ENCODE assay signal across 8 cellular contexts in the genomic region with DNA sequence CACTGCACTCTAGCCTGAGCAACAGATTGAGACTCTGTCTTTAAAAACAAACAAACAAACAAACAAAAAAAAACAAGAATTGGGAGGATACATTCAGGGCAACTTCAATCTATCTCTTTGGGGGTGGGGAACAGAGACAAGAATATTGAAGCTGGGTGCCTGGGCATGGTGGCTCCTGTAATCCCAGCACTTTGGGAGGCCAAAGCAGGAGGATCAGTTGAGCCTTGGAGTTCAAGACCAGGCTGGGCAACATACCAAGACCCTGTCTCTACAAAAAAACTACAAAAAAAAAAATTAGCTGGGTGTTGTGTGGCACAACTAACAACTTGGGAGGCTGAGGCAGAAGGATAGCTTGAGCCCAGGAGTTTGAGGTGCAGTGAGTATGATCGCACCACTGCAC. TPM values are rescaled to one million over a fixed set of nuclear protein-coding genes. Genes with fewer than 3 reads are reported as not detected.
DNase-seq lines count a peak whose midpoint lies in the region; ATAC-seq and TF ChIP-seq lines count a peak whose summit lies in the region.

No MANE protein-coding gene starts in this region.

- H3K4me1 ChIP-seq in A673 (ENCODE audit: insufficient read depth, low read length, poor library complexity, severe bottlenecking): peaks cover 13% of the 10 kb centered on the region
- H3K4me1 ChIP-seq in HUES6 (ENCODE audit: control insufficient read depth, insufficient read depth, low read length): peaks cover 7% of the 10 kb centered on the region; the same call in 1 of the 2 replicates
- no peaks in the 10 kb centered on the region for H3K4me1 ChIP-seq in breast epithelium
- H3K4me1 ChIP-seq in muscle layer of colon (ENCODE audit: insufficient read depth, low read length): peaks cover 16% of the 10 kb centered on the region

- no peak for TF ChIP-seq POLR2A in breast epithelium (IDR thresholded peaks at IDR 0.05)

- H3K9me3 ChIP-seq in A673 (ENCODE audit: low read depth, low read length, poor library complexity, severe bottlenecking) (no peaks in the 10 kb centered on the region), HUES6 (ENCODE audit: control insufficient read depth, insufficient read depth, low read depth, low read length) (no peaks in the 10 kb centered on the region), breast epithelium (no peaks in the 10 kb centered on the region), muscle layer of colon (ENCODE audit: low read length) (no peaks in the 10 kb centered on the region)

- H3K36me3 ChIP-seq in A673 (ENCODE audit: insufficient read depth, low read length, poor library complexity, severe bottlenecking) (peaks cover 6% of the 10 kb centered on the region), HUES6 (ENCODE audit: control insufficient read depth, insufficient read depth, low read length) (no peaks in the 10 kb centered on the region), breast epithelium (no peaks in the 10 kb centered on the region), muscle layer of colon (ENCODE audit: insufficient read depth, low read length) (no peaks in the 10 kb centered on the region)

- intact Hi-C loops in A673 (cut with micrococcal nuclease; ENCODE audit: unreplicated experiment): no loop called here
- intact Hi-C loops in breast epithelium (cut with DNase I; ENCODE audit: low total_unique reads): no loop called here

- BruUV-seq in A673 (replicated peaks; lab: Mats Ljungman, UMichigan): TSS peak; percentile 65

- H3K4me3 ChIP-seq in A673 (ENCODE audit: low read depth, low read length, poor library complexity, severe bottlenecking): peak overlapping the region; percentile 90
- peak overlapping the region; percentile 83 for H3K4me3 ChIP-seq in HUES6 (ENCODE audit: low read depth, low read length)
- H3K4me3 ChIP-seq in breast epithelium: peak overlapping the region; percentile 87 to 98 (median 91)
- peak overlapping the region; percentile 68 to 83 for H3K4me3 ChIP-seq in muscle layer of colon (ENCODE audit: low read depth in 1 of 2, low read length in 2 of 2)

- no peak for ATAC-seq in HG03439 (IDR thresholded peaks at IDR 0.05; ENCODE audit: unreplicated experiment)

- H3K27me3 ChIP-seq in A673 (replicated peaks; ENCODE audit: insufficient read depth, low read depth, low read length, poor library complexity): no peaks in the 10 kb centered on the region
- H3K27me3 ChIP-seq in HUES6 (ENCODE audit: control insufficient read depth, insufficient read depth, low read length): peaks cover 35% of the 10 kb centered on the region
- no peaks in the 10 kb centered on the region for H3K27me3 ChIP-seq in breast epithelium
- H3K27me3 ChIP-seq in muscle layer of colon (ENCODE audit: control insufficient read depth in 1 of 2, insufficient read depth in 2 of 2, low read length in 2 of 2): no peaks in the 10 kb centered on the region

- H3K9ac ChIP-seq in HUES6 (ENCODE audit: low read length) (no peak overlapping the region), muscle layer of colon (ENCODE audit: low read length) (peak overlapping the region; percentile 33)

- POLR2A ChIA-PET in A673 (lab: Charles Lee; ENCODE audit: low non-redundant PET): no interaction called here

- H3K27ac ChIP-seq in A673 (ENCODE audit: low read depth, low read length, poor library complexity, severe bottlenecking) (peak overlapping the region; percentile 88), HUES6 (ENCODE audit: low read depth, low read length) (no peak overlapping the region), breast epithelium (no peak overlapping the region), muscle layer of colon (ENCODE audit: low read depth, low read length) (no peak overlapping the region)

- TF ChIP-seq CTCF in A673 (conservative IDR thresholded peaks at IDR 0.05; ENCODE audit: low read depth, low read length) (no peak), breast epithelium (IDR thresholded peaks at IDR 0.05) (no peak)

- CTCF ChIA-PET in A673 (lab: Charles Lee): no interaction called here

- no peak for DNase-seq in A673 (ENCODE audit: low spot score)
- DNase-seq in breast epithelium (ENCODE audit: low spot score in 2 of 2): no peak
- no peak for DNase-seq in DMS153 (lab: John Stamatoyannopoulos, UW)
- DNase-seq in NCI-H69 (lab: John Stamatoyannopoulos, UW): no peak
- no peak for DNase-seq in iPS-NIHi11 (ENCODE audit: low spot score)

RNA-seq across cellular contexts. Expression of gene LETM1, which starts 1.2 kb away (rescaled TPM):
- total RNA-seq in A673 (2021) (102 TPM in 2 replicates), breast epithelium (10 to 100 TPM; 31.0 to 42.9 (median 32.5) TPM)

RNA-seq across cellular contexts. Expression of gene NSD2, which starts 16.4 kb away (rescaled TPM):
- 227 and 231 TPM in 2 replicates for total RNA-seq in A673 (2021)
- 10 to 100 TPM; 24.6 to 36.7 (median 30.8) TPM for total RNA-seq in breast epithelium
